ENCODE assay signal across 15 cellular contexts in the genomic region with DNA sequence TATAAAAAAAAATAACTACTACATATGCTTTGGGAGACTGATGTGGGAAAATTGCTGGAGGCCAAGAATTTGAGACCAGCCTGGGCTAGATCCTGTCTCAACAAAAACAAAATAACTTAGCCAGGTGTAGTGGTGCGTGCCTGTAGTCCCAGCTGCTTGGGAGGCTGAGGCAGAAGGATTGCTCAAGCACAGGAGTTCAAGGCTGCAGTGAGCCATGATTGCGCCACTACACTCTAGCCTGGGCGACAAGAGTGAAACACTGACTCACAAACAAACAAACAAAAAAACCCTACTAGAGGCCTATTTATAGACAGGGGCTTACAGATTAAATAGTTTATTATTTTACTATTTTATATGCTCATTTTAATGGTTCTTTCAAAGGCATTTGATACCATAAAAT.
DNase-seq lines count a peak whose midpoint lies in the region; TF ChIP-seq lines count a peak whose summit lies in the region.
"Had no signal": no experiment of that assay in that cellular context is flagged by ENCODE, and none has a peak within 500 bp of the region (broad histone marks: within the 10 kb centered on the region; RNA-seq: fewer than 3 reads in every experiment).

No MANE protein-coding gene starts in this region.

- intact Hi-C loops in adrenal gland (cut with DNase I) (no loop called here), esophagus squamous epithelium (cut with DNase I) (no loop called here)

- no peaks in the 10 kb centered on the region for H3K27me3 ChIP-seq in ACC112 (ENCODE audit: insufficient read depth, low read length)
- no peaks in the 10 kb centered on the region for H3K27me3 ChIP-seq in adrenal gland
- no peaks in the 10 kb centered on the region for H3K27me3 ChIP-seq in esophagus squamous epithelium
- H3K27me3 ChIP-seq in Peyer's patch = no peaks in the 10 kb centered on the region
- H3K27me3 ChIP-seq: transverse colon had no signal

- no peak overlapping the region for H2AFZ ChIP-seq in ACC112 (ENCODE audit: low read length, unreplicated experiment)
- H2AFZ ChIP-seq: parathyroid adenoma had no signal

- H3K79me2 ChIP-seq in ACC112 (ENCODE audit: control insufficient read depth, insufficient read depth, low read length, unreplicated experiment) = no peaks in the 10 kb centered on the region
- H3K79me2 ChIP-seq: parathyroid adenoma had no signal

- H3K36me3 ChIP-seq in ACC112 (ENCODE audit: insufficient read depth, low read length) (no peaks in the 10 kb centered on the region), adrenal gland (replicated peaks in 1 of 2) (no peaks in the 10 kb centered on the region), esophagus squamous epithelium (peaks cover 0 to 14% (median 4%) of the 10 kb centered on the region in 3 donors), Peyer's patch (no peaks in the 10 kb centered on the region)
- H3K36me3 ChIP-seq: transverse colon had no signal

- DNase-seq in adrenal gland = peak in 6 of 7 donors; percentile 42 to 67 (median 56)
- peak; percentile 19 for DNase-seq in glomerular visceral epithelial cell (ENCODE audit: extremely low spot score)
- no peak for DNase-seq in cerebellar cortex (ENCODE audit: low spot score)
- no peak for DNase-seq in esophagus squamous epithelium (lab: John Stamatoyannopoulos, UW)
- DNase-seq in Peyer's patch = no peak
- no peak for DNase-seq in UCSD-AML1 (lab: John Stamatoyannopoulos, UW; ENCODE audit: unreplicated experiment)
- DNase-seq: activated CD8-positive, alpha-beta memory T cell treated with anti-CD3 and anti-CD28 coated beads for 24 hours; central memory CD4-positive, alpha-beta T cell; NCI-H1417; NCI-H69; stimulated activated CD8-positive, alpha-beta memory T cell treated with anti-CD3 and anti-CD28 coated beads, Interleukin-4, amount 100 ng/mL, for 48 hours; transverse colon had no signal

- TF ChIP-seq EP300 in Ishikawa (IDR thresholded peaks at IDR 0.05; ENCODE audit: borderline replicate concordance) = no peak

- no peak for TF ChIP-seq POLR2A in adrenal gland (IDR thresholded peaks at IDR 0.05)
- no peak for TF ChIP-seq POLR2A in esophagus squamous epithelium (IDR thresholded peaks at IDR 0.05)
- TF ChIP-seq POLR2A in Peyer's patch (IDR thresholded peaks at IDR 0.05) = no peak

- TF ChIP-seq CTCF in adrenal gland (IDR thresholded peaks at IDR 0.05) = no peak
- no peak for TF ChIP-seq CTCF in esophagus squamous epithelium (IDR thresholded peaks at IDR 0.05)
- TF ChIP-seq CTCF in Peyer's patch (IDR thresholded peaks at IDR 0.05) = no peak

- H3K4me3 ChIP-seq in ACC112 (ENCODE audit: low read depth, low read length) = no peak overlapping the region
- no peak overlapping the region for H3K4me3 ChIP-seq in adrenal gland
- no peak overlapping the region for H3K4me3 ChIP-seq in esophagus squamous epithelium
- H3K4me3 ChIP-seq in Peyer's patch = no peak overlapping the region
- H3K4me3 ChIP-seq: transverse colon had no signal

- H3K4me1 ChIP-seq in ACC112 (ENCODE audit: control insufficient read depth, insufficient read depth, low read length, unreplicated experiment) (peaks cover 32% of the 10 kb centered on the region), adrenal gland (replicated peaks in 1 of 2) (peaks cover 0 to 6% of the 10 kb centered on the region in 2 donors), esophagus squamous epithelium (no peaks in the 10 kb centered on the region), Peyer's patch (no peaks in the 10 kb centered on the region)
- H3K4me1 ChIP-seq: parathyroid adenoma, transverse colon had no signal

- H3K9me3 ChIP-seq in adrenal gland (replicated peaks in 1 of 3) (no peaks in the 10 kb centered on the region), esophagus squamous epithelium (no peaks in the 10 kb centered on the region), Peyer's patch (no peaks in the 10 kb centered on the region)
- H3K9me3 ChIP-seq: transverse colon had no signal

- no peak for TF ChIP-seq RAD21 in Ishikawa (IDR thresholded peaks at IDR 0.05; ENCODE audit: low read depth)

- WGBS in adrenal gland, 4 donors = 56 to 78% (median 61%) methylated on average over 3 of the region's 3 CpGs
- WGBS in esophagus squamous epithelium, 2 donors = 69 to 81% methylated on average over 3 of the region's 3 CpGs

- peak overlapping the region; percentile 58; the same call in 1 of the 2 replicates for H3K27ac ChIP-seq in ACC112 (ENCODE audit: low read depth, low read length)
- no peak overlapping the region for H3K27ac ChIP-seq in adrenal gland
- no peak overlapping the region for H3K27ac ChIP-seq in esophagus squamous epithelium
- H3K27ac ChIP-seq in Peyer's patch = no peak overlapping the region
- H3K27ac ChIP-seq: parathyroid adenoma, transverse colon had no signal

TF ChIP-seq in Ishikawa, 13 proteins besides CTCF, POLR2A, EP300 and RAD21:
- TF ChIP-seq, protein P1, sequence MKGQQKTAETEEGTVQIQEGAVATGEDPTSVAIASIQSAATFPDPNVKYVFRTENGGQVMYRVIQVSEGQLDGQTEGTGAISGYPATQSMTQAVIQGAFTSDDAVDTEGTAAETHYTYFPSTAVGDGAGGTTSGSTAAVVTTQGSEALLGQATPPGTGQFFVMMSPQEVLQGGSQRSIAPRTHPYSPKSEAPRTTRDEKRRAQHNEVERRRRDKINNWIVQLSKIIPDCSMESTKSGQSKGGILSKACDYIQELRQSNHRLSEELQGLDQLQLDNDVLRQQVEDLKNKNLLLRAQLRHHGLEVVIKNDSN (IDR thresholded peaks at IDR 0.05) = no peak
- TF ChIP-seq EGR1 (IDR thresholded peaks at IDR 0.05) (no peak), TCF12 (IDR thresholded peaks at IDR 0.05; ENCODE audit: low read depth) (no peak), CEBPB (IDR thresholded peaks at IDR 0.05) (peak; percentile 43), TEAD4 (IDR thresholded peaks at IDR 0.05) (no peak), TAF1 (IDR thresholded peaks at IDR 0.05; ENCODE audit: low read depth) (no peak), FOXM1 (IDR thresholded peaks at IDR 0.05; ENCODE audit: borderline replicate concordance, low read depth) (no peak)

Comparison
In these comparisons a context has a peak if more than half of its experiments do, and no peak if none do; other contexts are left out.
1. DNase-seq: peak in adrenal gland (6 of 7) and glomerular visceral epithelial cell (single experiment); none in cerebellar cortex (single experiment), esophagus squamous epithelium (single experiment), Peyer's patch (0 of 3) and UCSD-AML1 (single experiment).